In genomic region chr10:62655337-62655994, GRCh38 we compare ENCODE assay signal across 9 cellular contexts.
DNase-seq lines count a peak whose midpoint lies in the region; ATAC-seq and TF ChIP-seq lines count a peak whose summit lies in the region.
"Had no signal": no experiment of that assay in that cellular context is flagged by ENCODE, and none has a peak within 500 bp of the region (broad histone marks: within the 10 kb centered on the region; RNA-seq: fewer than 3 reads in every experiment).

No MANE protein-coding gene starts in this region.

- H3K4me1 ChIP-seq in prostate gland (replicated peaks) = no peaks in the 10 kb centered on the region

- no peaks in the 10 kb centered on the region for H3K27me3 ChIP-seq in prostate gland (replicated peaks; ENCODE audit: insufficient read depth)

- peak; percentile 51 to 87 for ATAC-seq in activated T-cell treated with anti-CD3 and anti-CD28 coated beads, Interleukin-2, amount 50 U/mL, for 72 hours (replicated peaks in 1 of 2)
- ATAC-seq in GM21390 (IDR thresholded peaks at IDR 0.05; ENCODE audit: unreplicated experiment) (peak; percentile 83), HG03097 (IDR thresholded peaks at IDR 0.05; ENCODE audit: low FRiP score, unreplicated experiment) (peak; percentile 82)
- peak; percentile 92 for ATAC-seq in stimulated activated effector memory CD8-positive, alpha-beta T cell treated with anti-CD3 and anti-CD28 coated beads, Interleukin-12 subunit alpha, Interleukin-12 subunit beta, amount 100 ng/mL, for 72 hours

- TF ChIP-seq POLR2A in prostate gland (IDR thresholded peaks at IDR 0.05) = no peak

- H3K27me3 Mint-ChIP-seq in activated T-cell treated with anti-CD3 and anti-CD28 coated beads, Interleukin-2, amount 50 U/mL, for 72 hours (ENCODE audit: low read depth) = peaks cover 10% of the 10 kb centered on the region
- H3K27me3 Mint-ChIP-seq in activated T-cell treated with anti-CD3 and anti-CD28 coated beads, Interleukin-2, amount 50 U/mL, for 24 hours = no peaks in the 10 kb centered on the region

- DNase-seq in activated T-cell treated with anti-CD3 and anti-CD28 coated beads, Interleukin-2, amount 50 U/mL, for 72 hours = no peak
- no peak for DNase-seq in activated T-cell treated with anti-CD3 and anti-CD28 coated beads, Interleukin-2, amount 50 U/mL, for 24 hours
- peak in 1 of 2 donors; percentile 72 for DNase-seq in stimulated activated effector memory CD8-positive, alpha-beta T cell treated with anti-CD3 and anti-CD28 coated beads, Interleukin-12 subunit alpha, Interleukin-12 subunit beta, amount 100 ng/mL, for 72 hours (ENCODE audit: low spot score in 2 of 2)
- DNase-seq in activated CD8-positive, alpha-beta memory T cell treated with anti-CD3 and anti-CD28 coated beads, Interleukin-2, amount 50 U/mL, for 48 hours = no peak
- no peak for DNase-seq in prostate gland (ENCODE audit: low spot score)
- no peak for DNase-seq in iPS-NIHi11 (ENCODE audit: low spot score)
- DNase-seq: activated naive CD4-positive, alpha-beta T cell had no signal

- peaks cover 38% of the 10 kb centered on the region for H3K4me1 Mint-ChIP-seq in activated T-cell treated with anti-CD3 and anti-CD28 coated beads, Interleukin-2, amount 50 U/mL, for 72 hours (ENCODE audit: low read depth)
- peaks cover 30% of the 10 kb centered on the region for H3K4me1 Mint-ChIP-seq in activated T-cell treated with anti-CD3 and anti-CD28 coated beads, Interleukin-2, amount 50 U/mL, for 24 hours (ENCODE audit: low read depth)
- H3K4me1 Mint-ChIP-seq in stimulated activated effector memory CD8-positive, alpha-beta T cell treated with anti-CD3 and anti-CD28 coated beads, Interleukin-12 subunit alpha, Interleukin-12 subunit beta, amount 100 ng/mL, for 72 hours = peaks cover 30% of the 10 kb centered on the region

- no peaks in the 10 kb centered on the region for H3K9me3 ChIP-seq in prostate gland

- H3K4me3 ChIP-seq in prostate gland = no peak overlapping the region

- no peak for TF ChIP-seq CTCF in prostate gland (IDR thresholded peaks at IDR 0.05)

- 94% methylated on average over 6 of the region's 6 CpGs for WGBS in prostate gland

- H3K27ac Mint-ChIP-seq in activated T-cell treated with anti-CD3 and anti-CD28 coated beads, Interleukin-2, amount 50 U/mL, for 72 hours = no peak overlapping the region
- no peak overlapping the region for H3K27ac Mint-ChIP-seq in activated T-cell treated with anti-CD3 and anti-CD28 coated beads, Interleukin-2, amount 50 U/mL, for 24 hours
- H3K27ac Mint-ChIP-seq in stimulated activated effector memory CD8-positive, alpha-beta T cell treated with anti-CD3 and anti-CD28 coated beads, Interleukin-12 subunit alpha, Interleukin-12 subunit beta, amount 100 ng/mL, for 72 hours = no peak overlapping the region

- H3K9me3 Mint-ChIP-seq in activated T-cell treated with anti-CD3 and anti-CD28 coated beads, Interleukin-2, amount 50 U/mL, for 72 hours = peaks cover 0 to 3% of the 10 kb centered on the region in 2 donors
- H3K9me3 Mint-ChIP-seq in activated T-cell treated with anti-CD3 and anti-CD28 coated beads, Interleukin-2, amount 50 U/mL, for 24 hours = peaks cover 2% of the 10 kb centered on the region
- H3K9me3 Mint-ChIP-seq in stimulated activated effector memory CD8-positive, alpha-beta T cell treated with anti-CD3 and anti-CD28 coated beads, Interleukin-12 subunit alpha, Interleukin-12 subunit beta, amount 100 ng/mL, for 72 hours = no peaks in the 10 kb centered on the region

- no peak overlapping the region for H3K4me3 Mint-ChIP-seq in activated T-cell treated with anti-CD3 and anti-CD28 coated beads, Interleukin-2, amount 50 U/mL, for 72 hours
- H3K4me3 Mint-ChIP-seq in activated T-cell treated with anti-CD3 and anti-CD28 coated beads, Interleukin-2, amount 50 U/mL, for 24 hours = no peak overlapping the region
- no peak overlapping the region for H3K4me3 Mint-ChIP-seq in stimulated activated effector memory CD8-positive, alpha-beta T cell treated with anti-CD3 and anti-CD28 coated beads, Interleukin-12 subunit alpha, Interleukin-12 subunit beta, amount 100 ng/mL, for 72 hours

- intact Hi-C loops in prostate gland (cut with DNase I) = no loop called here

- H3K36me3 ChIP-seq in prostate gland = no peaks in the 10 kb centered on the region

- H3K27ac ChIP-seq in prostate gland = no peak overlapping the region

- peaks cover 0 to 1% of the 10 kb centered on the region in 2 donors for H3K36me3 Mint-ChIP-seq in activated T-cell treated with anti-CD3 and anti-CD28 coated beads, Interleukin-2, amount 50 U/mL, for 72 hours (ENCODE audit: insufficient read depth in 2 of 2)
- H3K36me3 Mint-ChIP-seq in activated T-cell treated with anti-CD3 and anti-CD28 coated beads, Interleukin-2, amount 50 U/mL, for 24 hours (ENCODE audit: low read depth) = no peaks in the 10 kb centered on the region
- no peaks in the 10 kb centered on the region for H3K36me3 Mint-ChIP-seq in stimulated activated effector memory CD8-positive, alpha-beta T cell treated with anti-CD3 and anti-CD28 coated beads, Interleukin-12 subunit alpha, Interleukin-12 subunit beta, amount 100 ng/mL, for 72 hours
